Comparison of ENCODE assay signal across 18 cellular contexts in genomic region chr2:86746903-86747302, GRCh38. TPM values are rescaled to one million over a fixed set of nuclear protein-coding genes. Genes with fewer than 3 reads are reported as not detected.
DNase-seq lines count a peak whose midpoint lies in the region; ATAC-seq and TF ChIP-seq lines count a peak whose summit lies in the region.
"Had no signal": no experiment of that assay in that cellular context is flagged by ENCODE, and none has a peak within 500 bp of the region (broad histone marks: within the 10 kb centered on the region; RNA-seq: fewer than 3 reads in every experiment).

No MANE protein-coding gene starts in this region.

- H3K4me1 Mint-ChIP-seq in stimulated activated naive CD8-positive, alpha-beta T cell treated with anti-CD3 and anti-CD28 coated beads, Interleukin-15, amount 100 ng/mL, for 72 hours: peaks cover 68% of the 10 kb centered on the region
- peaks cover 47 to 57% of the 10 kb centered on the region in 2 donors for H3K4me1 Mint-ChIP-seq in natural killer cell treated with Interleukin-12 subunit alpha and Interleukin-12 subunit beta and Interleukin-15 and Interleukin-18, amount 100 ng/mL, for 72 hours (ENCODE audit: low read depth in 2 of 2)

- H3K27ac Mint-ChIP-seq in stimulated activated naive CD8-positive, alpha-beta T cell treated with anti-CD3 and anti-CD28 coated beads, Interleukin-15, amount 100 ng/mL, for 72 hours: peak overlapping the region; percentile 80 to 100
- peak overlapping the region; percentile 33 to 51 for H3K27ac Mint-ChIP-seq in natural killer cell treated with Interleukin-12 subunit alpha and Interleukin-12 subunit beta and Interleukin-15 and Interleukin-18, amount 100 ng/mL, for 72 hours
- H3K27ac Mint-ChIP-seq: activated CD4-positive, alpha-beta T cell treated with anti-CD3 and anti-CD28 coated beads, Interleukin-2, amount 10 ng/mL, durations not matched to agents 24 days and 14 days had no signal

- no peak for DNase-seq in stimulated activated naive CD8-positive, alpha-beta T cell treated with anti-CD3 and anti-CD28 coated beads, Interleukin-15, amount 100 ng/mL, for 72 hours
- no peak for DNase-seq in stimulated activated naive CD8-positive, alpha-beta T cell treated with anti-CD3 and anti-CD28 coated beads, Interleukin-15, Interleukin-2, amounts not matched to agents 100 U/mL and 50 U/mL, for 24 hours
- DNase-seq in natural killer cell treated with Interleukin-12 subunit alpha and Interleukin-12 subunit beta and Interleukin-15 and Interleukin-18, amount 100 ng/mL, for 72 hours (ENCODE audit: low spot score): no peak
- DNase-seq in BE2C (no peak), KG1 (lab: John Stamatoyannopoulos, UW) (no peak), GOT3 (lab: John Stamatoyannopoulos, UW) (no peak), GM10266 (ENCODE audit: extremely low spot score) (no peak)
- DNase-seq: activated CD4-positive, alpha-beta T cell treated with anti-CD3 and anti-CD28 coated beads, Interleukin-2, amount 10 ng/mL, durations not matched to agents 24 days and 14 days; GM23248; NCI-H1694; NCI-H446 treated with DMSO at 0.1 percent for 48 hours; spleen; SW 1271; tibial artery had no signal

- H3K4me3 Mint-ChIP-seq in stimulated activated naive CD8-positive, alpha-beta T cell treated with anti-CD3 and anti-CD28 coated beads, Interleukin-15, amount 100 ng/mL, for 72 hours: peak overlapping the region in 1 of 2 donors; percentile 0
- no peak overlapping the region for H3K4me3 Mint-ChIP-seq in natural killer cell treated with Interleukin-12 subunit alpha and Interleukin-12 subunit beta and Interleukin-15 and Interleukin-18, amount 100 ng/mL, for 72 hours
- H3K4me3 Mint-ChIP-seq: activated CD4-positive, alpha-beta T cell treated with anti-CD3 and anti-CD28 coated beads, Interleukin-2, amount 10 ng/mL, durations not matched to agents 24 days and 14 days had no signal

- TF ChIP-seq CTCF in BE2C (IDR thresholded peaks at IDR 0.05; ENCODE audit: low read depth, low read length) (no peak), GM10266 (IDR thresholded peaks at IDR 0.05; ENCODE audit: control insufficient read depth, insufficient read depth, low read depth, missing control alignments) (no peak)

- H3K9me3 ChIP-seq in BE2C: no peaks in the 10 kb centered on the region

- H3K27ac ChIP-seq in cingulate gyrus (ENCODE audit: low read depth, low read length): peak overlapping the region; percentile 58
- H3K27ac ChIP-seq: tibial artery had no signal

- H3K4me3 ChIP-seq in BE2C (ENCODE audit: low read depth, low read length): no peak overlapping the region
- H3K4me3 ChIP-seq: spleen, tibial artery had no signal

- H3K36me3 Mint-ChIP-seq in natural killer cell treated with Interleukin-12 subunit alpha and Interleukin-12 subunit beta and Interleukin-15 and Interleukin-18, amount 100 ng/mL, for 72 hours: peaks cover 12% of the 10 kb centered on the region

- H3K27me3 Mint-ChIP-seq in stimulated activated naive CD8-positive, alpha-beta T cell treated with anti-CD3 and anti-CD28 coated beads, Interleukin-15, amount 100 ng/mL, for 72 hours: no peaks in the 10 kb centered on the region
- no peaks in the 10 kb centered on the region for H3K27me3 Mint-ChIP-seq in natural killer cell treated with Interleukin-12 subunit alpha and Interleukin-12 subunit beta and Interleukin-15 and Interleukin-18, amount 100 ng/mL, for 72 hours
- H3K27me3 Mint-ChIP-seq: activated CD4-positive, alpha-beta T cell treated with anti-CD3 and anti-CD28 coated beads, Interleukin-2, amount 10 ng/mL, durations not matched to agents 24 days and 14 days had no signal

- no peaks in the 10 kb centered on the region for H3K4me1 ChIP-seq in BE2C

- H3K36me3 ChIP-seq in BE2C: no peaks in the 10 kb centered on the region

- peaks cover 12 to 13% of the 10 kb centered on the region in 2 donors for H3K9me3 Mint-ChIP-seq in stimulated activated naive CD8-positive, alpha-beta T cell treated with anti-CD3 and anti-CD28 coated beads, Interleukin-15, amount 100 ng/mL, for 72 hours
- peaks cover 6% of the 10 kb centered on the region for H3K9me3 Mint-ChIP-seq in natural killer cell treated with Interleukin-12 subunit alpha and Interleukin-12 subunit beta and Interleukin-15 and Interleukin-18, amount 100 ng/mL, for 72 hours

- peak; percentile 46 for ATAC-seq in stimulated activated naive CD8-positive, alpha-beta T cell treated with anti-CD3 and anti-CD28 coated beads, Interleukin-15, amount 100 ng/mL, for 72 hours
- ATAC-seq in stimulated activated naive CD8-positive, alpha-beta T cell treated with anti-CD3 and anti-CD28 coated beads, Interleukin-15, Interleukin-2, amounts not matched to agents 100 U/mL and 50 U/mL, for 24 hours: no peak
- no peak for ATAC-seq in natural killer cell treated with Interleukin-12 subunit alpha and Interleukin-12 subunit beta and Interleukin-15 and Interleukin-18, amount 100 ng/mL, for 72 hours
- ATAC-seq: activated naive CD4-positive, alpha-beta T cell treated with anti-CD3 and anti-CD28 coated beads, Interleukin-2, amount 50 U/mL, for 72 hours had no signal

- H3K27me3 ChIP-seq in BE2C: no peaks in the 10 kb centered on the region
- H3K27me3 ChIP-seq: spleen, tibial artery had no signal

RNA-seq across cellular contexts. Expression of gene RMND5A, which starts 26.8 kb away (rescaled TPM):
- total RNA-seq in natural killer cell treated with Interleukin-12 subunit alpha and Interleukin-12 subunit beta and Interleukin-15 and Interleukin-18, amount 100 ng/mL, for 72 hours: 10 to 100 TPM; 32.2 to 48.3 TPM
- polyA plus RNA-seq in BE2C (2012; ENCODE audit: insufficient read depth, insufficient read length, low read depth): 13.6 TPM

RNA-seq across cellular contexts. Expression of gene CD8A, which starts 43.8 kb away (rescaled TPM):
- total RNA-seq in natural killer cell treated with Interleukin-12 subunit alpha and Interleukin-12 subunit beta and Interleukin-15 and Interleukin-18, amount 100 ng/mL, for 72 hours: 10 to 100 TPM; 67.8 to 85.0 TPM
- 0.51 TPM for polyA plus RNA-seq in BE2C (2012; ENCODE audit: insufficient read depth, insufficient read length, low read depth)
- total RNA-seq: glomerular endothelial cell, pulmonary artery endothelial cell had no signal
- polyA plus RNA-seq: GM23248 had no signal
